In the genomic region with DNA sequence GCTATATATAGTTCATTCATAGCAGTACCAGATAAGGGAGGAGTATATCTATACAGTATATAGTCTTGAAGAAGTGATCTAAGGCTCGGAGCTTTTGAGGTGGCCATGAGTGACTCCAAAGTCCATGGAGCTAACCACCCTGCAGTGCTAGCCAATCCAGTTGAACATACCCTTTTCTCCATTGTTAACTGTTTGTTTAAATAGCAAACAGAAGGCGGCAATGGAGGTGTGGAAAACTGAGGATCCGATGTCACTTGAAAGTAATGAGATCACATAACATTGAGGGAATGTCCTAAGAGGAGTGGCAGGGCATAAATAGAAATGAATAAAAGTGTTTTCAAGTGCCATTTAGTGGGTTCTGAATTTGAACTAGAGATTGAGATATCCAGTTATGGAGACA, we compare ENCODE assay signal across 9 cellular contexts. TPM values are rescaled to one million over a fixed set of nuclear protein-coding genes. Genes with fewer than 3 reads are reported as not detected.
A peak's percentile ranks its signal among the peaks of the same experiment; 100 is the strongest.
DNase-seq lines count a peak whose midpoint lies in the region; ATAC-seq and TF ChIP-seq lines count a peak whose summit lies in the region.
"Had no signal": no experiment of that assay in that cellular context is flagged by ENCODE, and none has a peak within 500 bp of the region (broad histone marks: within the 10 kb centered on the region; RNA-seq: fewer than 3 reads in every experiment).

No MANE protein-coding gene starts in this region.

- H3K9me3 ChIP-seq in esophagus (ENCODE audit: control insufficient read depth in 2 of 2, insufficient read depth in 1 of 2, low read depth in 1 of 2, low read length in 1 of 2) (no peaks in the 10 kb centered on the region), ovary (no peaks in the 10 kb centered on the region)

- no peaks in the 10 kb centered on the region for H3K9me3 Mint-ChIP-seq in activated CD8-positive, alpha-beta memory T cell treated with anti-CD3 and anti-CD28 coated beads, Interleukin-2, amount 10 ng/mL, durations not matched to agents 7 days and 5 days (ENCODE audit: low read depth)
- H3K9me3 Mint-ChIP-seq in stimulated activated effector memory CD8-positive, alpha-beta T cell treated with anti-CD3 and anti-CD28 coated beads, Interleukin-12 subunit alpha, Interleukin-12 subunit beta, amount 100 ng/mL, for 72 hours: no peaks in the 10 kb centered on the region

- intact Hi-C loops in ovary (cut with DNase I): no loop called here

- no peak for ATAC-seq in activated CD8-positive, alpha-beta memory T cell treated with anti-CD3 and anti-CD28 coated beads, Interleukin-2, amount 10 ng/mL, durations not matched to agents 7 days and 5 days
- no peak for ATAC-seq in stimulated activated effector memory CD8-positive, alpha-beta T cell treated with anti-CD3 and anti-CD28 coated beads, Interleukin-12 subunit alpha, Interleukin-12 subunit beta, amount 100 ng/mL, for 72 hours

- H3K4me1 Mint-ChIP-seq in activated CD8-positive, alpha-beta memory T cell treated with anti-CD3 and anti-CD28 coated beads, Interleukin-2, amount 10 ng/mL, durations not matched to agents 7 days and 5 days: peaks cover 43% of the 10 kb centered on the region
- H3K4me1 Mint-ChIP-seq in stimulated activated effector memory CD8-positive, alpha-beta T cell treated with anti-CD3 and anti-CD28 coated beads, Interleukin-12 subunit alpha, Interleukin-12 subunit beta, amount 100 ng/mL, for 72 hours: peaks cover 25% of the 10 kb centered on the region

- H3K27me3 Mint-ChIP-seq in activated CD8-positive, alpha-beta memory T cell treated with anti-CD3 and anti-CD28 coated beads, Interleukin-2, amount 10 ng/mL, durations not matched to agents 7 days and 5 days: peaks cover 5% of the 10 kb centered on the region

- H3K27ac Mint-ChIP-seq in activated CD8-positive, alpha-beta memory T cell treated with anti-CD3 and anti-CD28 coated beads, Interleukin-2, amount 10 ng/mL, durations not matched to agents 7 days and 5 days: peak overlapping the region; percentile 54
- H3K27ac Mint-ChIP-seq in stimulated activated effector memory CD8-positive, alpha-beta T cell treated with anti-CD3 and anti-CD28 coated beads, Interleukin-12 subunit alpha, Interleukin-12 subunit beta, amount 100 ng/mL, for 72 hours: peak overlapping the region; percentile 96

- CTCF ChIA-PET in activated CD8-positive, alpha-beta memory T cell treated with anti-CD3 and anti-CD28 coated beads, Interleukin-2, amount 10 ng/mL, durations not matched to agents 7 days and 5 days (lab: Charles Lee): interaction anchor here (0.9 to 3.0 kb wide), 9 partner anchors 12 to 470 kb away, joined by 3 to 18 read pairs (median 4); a partner anchor contains a TSS

- H3K27me3 ChIP-seq in esophagus (ENCODE audit: control insufficient read depth in 1 of 2, insufficient read depth in 2 of 2, low read length in 2 of 2): no peaks in the 10 kb centered on the region
- H3K27me3 ChIP-seq in ovary: no peaks in the 10 kb centered on the region

- H3K36me3 ChIP-seq in esophagus (ENCODE audit: control insufficient read depth in 2 of 2, insufficient read depth in 2 of 2, low read length in 1 of 2): peaks cover 0 to 4% of the 10 kb centered on the region in 2 donors
- no peaks in the 10 kb centered on the region for H3K36me3 ChIP-seq in ovary

- H3K36me3 Mint-ChIP-seq in activated CD8-positive, alpha-beta memory T cell treated with anti-CD3 and anti-CD28 coated beads, Interleukin-2, amount 10 ng/mL, durations not matched to agents 7 days and 5 days: peaks cover 43% of the 10 kb centered on the region
- peaks cover 85% of the 10 kb centered on the region for H3K36me3 Mint-ChIP-seq in stimulated activated effector memory CD8-positive, alpha-beta T cell treated with anti-CD3 and anti-CD28 coated beads, Interleukin-12 subunit alpha, Interleukin-12 subunit beta, amount 100 ng/mL, for 72 hours

- DNase-seq in activated CD8-positive, alpha-beta memory T cell treated with anti-CD3 and anti-CD28 coated beads, Interleukin-2, amount 10 ng/mL, durations not matched to agents 7 days and 5 days: no peak
- DNase-seq in activated CD8-positive, alpha-beta memory T cell treated with anti-CD3 and anti-CD28 coated beads, Interleukin-2, amount 50 U/mL, for 48 hours: no peak
- DNase-seq in NCI-H748 (lab: John Stamatoyannopoulos, UW; ENCODE audit: unreplicated experiment): peak; percentile 93
- no peak for DNase-seq in stimulated activated effector memory CD8-positive, alpha-beta T cell treated with anti-CD3 and anti-CD28 coated beads, Interleukin-12 subunit alpha, Interleukin-12 subunit beta, amount 100 ng/mL, for 72 hours (ENCODE audit: low spot score in 2 of 2)
- no peak for DNase-seq in ovary
- DNase-seq in GF-D8 (lab: John Stamatoyannopoulos, UW): no peak
- DNase-seq in cerebellum (ENCODE audit: low spot score): no peak

- H3K4me1 ChIP-seq in esophagus (ENCODE audit: control insufficient read depth in 2 of 2, insufficient read depth in 2 of 2, low read length in 1 of 2) (no peaks in the 10 kb centered on the region), ovary (ENCODE audit: insufficient read depth) (no peaks in the 10 kb centered on the region)

- peak overlapping the region; percentile 23 to 46 for H3K4me3 ChIP-seq in esophagus (ENCODE audit: low read depth in 1 of 2, low read length in 2 of 2)
- no peak overlapping the region for H3K4me3 ChIP-seq in ovary

- TF ChIP-seq POLR2A in ovary (IDR thresholded peaks at IDR 0.05): no peak

- 64 to 81% methylated on average over 3 of the region's 3 CpGs for WGBS in esophagus, 2 donors
- WGBS in ovary, 3 donors: 87 to 88% (median 88%) methylated on average over 3 of the region's 3 CpGs

- no peak for TF ChIP-seq EP300 in ovary (IDR thresholded peaks at IDR 0.05)

- no peak for TF ChIP-seq CTCF in ovary (IDR thresholded peaks at IDR 0.05)

- peak overlapping the region in 1 of 2 donors; percentile 55 for H3K27ac ChIP-seq in esophagus (ENCODE audit: low read depth in 2 of 2, low read length in 1 of 2)
- H3K27ac ChIP-seq in ovary: no peak overlapping the region
- H3K27ac ChIP-seq: KMS-11 had no signal

- H3K4me3 Mint-ChIP-seq in activated CD8-positive, alpha-beta memory T cell treated with anti-CD3 and anti-CD28 coated beads, Interleukin-2, amount 10 ng/mL, durations not matched to agents 7 days and 5 days: peak overlapping the region; percentile 97
- H3K4me3 Mint-ChIP-seq in stimulated activated effector memory CD8-positive, alpha-beta T cell treated with anti-CD3 and anti-CD28 coated beads, Interleukin-12 subunit alpha, Interleukin-12 subunit beta, amount 100 ng/mL, for 72 hours: peak overlapping the region; percentile 88

RNA-seq across cellular contexts. Expression of a gene that starts 12.4 kb away (rescaled TPM):
- 1 to 10 TPM; 5.1 to 5.8 TPM for total RNA-seq in activated CD8-positive, alpha-beta memory T cell treated with anti-CD3 and anti-CD28 coated beads, Interleukin-2, amount 10 ng/mL, durations not matched to agents 7 days and 5 days
- polyA plus RNA-seq in esophagus (1 to 10 TPM; 2.8 TPM), ovary (1 to 10 TPM; 5.2 to 5.9 TPM)
- total RNA-seq in ovary (10 to 100 TPM in 1 of 7 donors, 1 to 10 TPM in 6; 4.5 to 11.9 (median 6.4) TPM), cerebellum (6.9 TPM)

RNA-seq across cellular contexts. Expression of a gene that starts 54.6 kb away (rescaled TPM):
- 100 to 1,000 TPM; 134 to 158 TPM for total RNA-seq in activated CD8-positive, alpha-beta memory T cell treated with anti-CD3 and anti-CD28 coated beads, Interleukin-2, amount 10 ng/mL, durations not matched to agents 7 days and 5 days
- polyA plus RNA-seq in esophagus (10 to 100 TPM; 23.4 to 47.5 TPM), ovary (100 to 1,000 TPM in 1 of 2 donors, 10 to 100 TPM in 1; 41.6 to 165 TPM)
- total RNA-seq in ovary (100 to 1,000 TPM in 4 of 7 donors, 10 to 100 TPM in 3; 85.1 to 204 (median 116) TPM), cerebellum (129 TPM)
